1 cellular context compared by ENCODE assay signal in the genomic region with DNA sequence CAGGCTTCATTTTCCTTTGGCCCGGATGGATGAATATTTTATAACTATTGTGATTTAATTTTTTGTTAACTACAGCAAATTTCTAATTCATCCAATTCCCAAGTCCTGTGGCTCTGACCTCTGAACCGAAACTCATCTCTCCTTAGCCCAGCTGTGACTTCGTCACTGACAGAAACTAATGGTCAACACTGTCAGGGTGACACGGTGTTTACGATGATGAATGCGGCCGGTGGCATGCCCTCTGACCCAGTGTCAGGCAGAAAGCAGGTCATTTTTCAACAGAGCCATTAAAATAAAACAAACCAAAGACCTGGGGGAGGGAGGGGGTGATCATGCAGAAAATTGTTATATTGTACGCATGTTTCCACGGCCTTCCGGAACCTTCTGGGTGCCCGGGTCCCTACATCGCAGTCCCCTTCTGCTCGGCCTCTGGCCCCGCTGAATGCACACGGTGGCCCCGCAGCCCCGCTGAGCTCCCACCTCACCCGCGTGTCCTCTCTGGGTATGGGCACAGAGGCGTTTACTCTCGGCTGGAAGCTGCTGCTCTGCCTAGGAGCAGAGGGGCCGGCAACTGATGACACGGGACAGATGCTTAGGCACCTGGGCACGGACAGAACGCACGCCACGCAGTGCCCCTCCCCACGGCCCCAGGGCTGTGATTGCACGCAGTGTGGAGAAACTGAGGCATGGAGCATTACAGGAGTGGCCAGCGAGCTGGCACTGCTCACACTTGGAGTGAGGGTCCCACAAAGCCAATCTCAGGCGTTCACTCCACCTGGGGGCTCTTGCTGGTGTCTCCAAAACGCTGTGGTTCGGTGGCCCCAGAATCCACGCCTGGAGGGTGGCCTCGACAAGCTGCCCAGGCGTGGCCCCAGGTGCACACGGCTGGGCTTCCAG.
A peak's percentile ranks its signal among the peaks of the same experiment; 100 is the strongest.
TF ChIP-seq lines count a peak whose summit lies in the region.

No MANE protein-coding gene starts in this region.

TF ChIP-seq in HepG2, 621 proteins besides CTCF, POLR2A, EP300 and RAD21 (continued from another document and continues in another):
- TF ChIP-seq, protein P1, sequence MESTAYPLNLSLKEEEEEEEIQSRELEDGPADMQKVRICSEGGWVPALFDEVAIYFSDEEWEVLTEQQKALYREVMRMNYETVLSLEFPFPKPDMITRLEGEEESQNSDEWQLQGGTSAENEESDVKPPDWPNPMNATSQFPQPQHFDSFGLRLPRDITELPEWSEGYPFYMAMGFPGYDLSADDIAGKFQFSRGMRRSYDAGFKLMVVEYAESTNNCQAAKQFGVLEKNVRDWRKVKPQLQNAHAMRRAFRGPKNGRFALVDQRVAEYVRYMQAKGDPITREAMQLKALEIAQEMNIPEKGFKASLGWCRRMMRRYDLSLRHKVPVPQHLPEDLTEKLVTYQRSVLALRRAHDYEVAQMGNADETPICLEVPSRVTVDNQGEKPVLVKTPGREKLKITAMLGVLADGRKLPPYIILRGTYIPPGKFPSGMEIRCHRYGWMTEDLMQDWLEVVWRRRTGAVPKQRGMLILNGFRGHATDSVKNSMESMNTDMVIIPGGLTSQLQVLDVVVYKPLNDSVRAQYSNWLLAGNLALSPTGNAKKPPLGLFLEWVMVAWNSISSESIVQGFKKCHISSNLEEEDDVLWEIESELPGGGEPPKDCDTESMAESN (CRISPR knock-in tag; conservative IDR thresholded peaks at IDR 0.05), result no peak
- TF ChIP-seq MIXL1 (CRISPR knock-in tag; IDR thresholded peaks at IDR 0.05), result no peak
- TF ChIP-seq ZNF232 (CRISPR knock-in tag; IDR thresholded peaks at IDR 0.05; ENCODE audit: borderline replicate concordance), result no peak
- TF ChIP-seq ARNTL (CRISPR knock-in tag; IDR thresholded peaks at IDR 0.05), result no peak
- no peak for TF ChIP-seq NCOA5 (CRISPR knock-in tag; IDR thresholded peaks at IDR 0.05)
- TF ChIP-seq ZNF790 (CRISPR knock-in tag; IDR thresholded peaks at IDR 0.05; ENCODE audit: borderline replicate concordance), result no peak
- TF ChIP-seq ZNF512B (CRISPR knock-in tag; IDR thresholded peaks at IDR 0.05; ENCODE audit: borderline replicate concordance), result no peak
- peak; percentile 49; the same call in 1 of the 2 replicates for TF ChIP-seq MEIS1 (CRISPR knock-in tag; IDR thresholded peaks at IDR 0.05; ENCODE audit: borderline replicate concordance)
- TF ChIP-seq RARA (CRISPR knock-in tag; IDR thresholded peaks at IDR 0.05), result peak; percentile 56
- no peak for TF ChIP-seq ZNF275 (CRISPR knock-in tag; IDR thresholded peaks at IDR 0.05; ENCODE audit: borderline replicate concordance)
- no peak for TF ChIP-seq TBP (CRISPR knock-in tag; IDR thresholded peaks at IDR 0.05)
- TF ChIP-seq, protein P2, sequence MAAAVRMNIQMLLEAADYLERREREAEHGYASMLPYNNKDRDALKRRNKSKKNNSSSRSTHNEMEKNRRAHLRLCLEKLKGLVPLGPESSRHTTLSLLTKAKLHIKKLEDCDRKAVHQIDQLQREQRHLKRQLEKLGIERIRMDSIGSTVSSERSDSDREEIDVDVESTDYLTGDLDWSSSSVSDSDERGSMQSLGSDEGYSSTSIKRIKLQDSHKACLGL (CRISPR knock-in tag; IDR thresholded peaks at IDR 0.05), result peak; percentile 46; the same call in 1 of the 2 replicates
- TF ChIP-seq, protein P3, sequence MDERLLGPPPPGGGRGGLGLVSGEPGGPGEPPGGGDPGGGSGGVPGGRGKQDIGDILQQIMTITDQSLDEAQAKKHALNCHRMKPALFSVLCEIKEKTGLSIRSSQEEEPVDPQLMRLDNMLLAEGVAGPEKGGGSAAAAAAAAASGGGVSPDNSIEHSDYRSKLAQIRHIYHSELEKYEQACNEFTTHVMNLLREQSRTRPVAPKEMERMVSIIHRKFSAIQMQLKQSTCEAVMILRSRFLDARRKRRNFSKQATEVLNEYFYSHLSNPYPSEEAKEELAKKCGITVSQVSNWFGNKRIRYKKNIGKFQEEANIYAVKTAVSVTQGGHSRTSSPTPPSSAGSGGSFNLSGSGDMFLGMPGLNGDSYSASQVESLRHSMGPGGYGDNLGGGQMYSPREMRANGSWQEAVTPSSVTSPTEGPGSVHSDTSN (CRISPR knock-in tag; IDR thresholded peaks at IDR 0.05), result peak; percentile 34; the same call in 1 of the 2 replicates
- 0 out of 2 replicates have a peak, but pooled peaks have one; percentile 32 for TF ChIP-seq IKZF5 (CRISPR knock-in tag; IDR thresholded peaks at IDR 0.05)
- TF ChIP-seq, protein P4, sequence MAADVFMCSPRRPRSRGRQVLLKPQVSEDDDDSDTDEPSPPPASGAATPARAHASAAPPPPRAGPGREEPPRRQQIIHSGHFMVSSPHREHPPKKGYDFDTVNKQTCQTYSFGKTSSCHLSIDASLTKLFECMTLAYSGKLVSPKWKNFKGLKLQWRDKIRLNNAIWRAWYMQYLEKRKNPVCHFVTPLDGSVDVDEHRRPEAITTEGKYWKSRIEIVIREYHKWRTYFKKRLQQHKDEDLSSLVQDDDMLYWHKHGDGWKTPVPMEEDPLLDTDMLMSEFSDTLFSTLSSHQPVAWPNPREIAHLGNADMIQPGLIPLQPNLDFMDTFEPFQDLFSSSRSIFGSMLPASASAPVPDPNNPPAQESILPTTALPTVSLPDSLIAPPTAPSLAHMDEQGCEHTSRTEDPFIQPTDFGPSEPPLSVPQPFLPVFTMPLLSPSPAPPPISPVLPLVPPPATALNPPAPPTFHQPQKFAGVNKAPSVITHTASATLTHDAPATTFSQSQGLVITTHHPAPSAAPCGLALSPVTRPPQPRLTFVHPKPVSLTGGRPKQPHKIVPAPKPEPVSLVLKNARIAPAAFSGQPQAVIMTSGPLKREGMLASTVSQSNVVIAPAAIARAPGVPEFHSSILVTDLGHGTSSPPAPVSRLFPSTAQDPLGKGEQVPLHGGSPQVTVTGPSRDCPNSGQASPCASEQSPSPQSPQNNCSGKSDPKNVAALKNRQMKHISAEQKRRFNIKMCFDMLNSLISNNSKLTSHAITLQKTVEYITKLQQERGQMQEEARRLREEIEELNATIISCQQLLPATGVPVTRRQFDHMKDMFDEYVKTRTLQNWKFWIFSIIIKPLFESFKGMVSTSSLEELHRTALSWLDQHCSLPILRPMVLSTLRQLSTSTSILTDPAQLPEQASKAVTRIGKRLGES (CRISPR knock-in tag; IDR thresholded peaks at IDR 0.05; ENCODE audit: borderline replicate concordance), result no peak
- peak; percentile 55 for TF ChIP-seq NR2C2 (CRISPR knock-in tag; IDR thresholded peaks at IDR 0.05; ENCODE audit: borderline replicate concordance)
- no peak for TF ChIP-seq ZNF382 (CRISPR knock-in tag; IDR thresholded peaks at IDR 0.05; ENCODE audit: borderline replicate concordance)
- TF ChIP-seq MAFK (conservative IDR thresholded peaks at IDR 0.05 in 1 of 2, IDR thresholded peaks at IDR 0.05 in 1 of 2; ENCODE audit: low read length in 2 of 2), result peak in 1 of 2 experiments; percentile 67; a peak in 3 of 4 replicates
- TF ChIP-seq, protein P5, sequence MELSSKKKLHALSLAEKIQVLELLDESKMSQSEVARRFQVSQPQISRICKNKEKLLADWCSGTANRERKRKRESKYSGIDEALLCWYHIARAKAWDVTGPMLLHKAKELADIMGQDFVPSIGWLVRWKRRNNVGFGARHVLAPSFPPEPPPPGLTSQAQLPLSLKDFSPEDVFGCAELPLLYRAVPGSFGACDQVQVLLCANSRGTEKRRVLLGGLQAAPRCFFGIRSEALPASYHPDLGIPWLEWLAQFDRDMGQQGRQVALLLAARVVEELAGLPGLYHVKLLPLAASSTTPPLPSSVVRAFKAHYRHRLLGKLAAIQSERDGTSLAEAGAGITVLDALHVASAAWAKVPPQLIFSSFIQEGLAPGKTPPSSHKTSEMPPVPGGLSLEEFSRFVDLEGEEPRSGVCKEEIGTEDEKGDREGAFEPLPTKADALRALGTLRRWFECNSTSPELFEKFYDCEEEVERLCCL (CRISPR knock-in tag; IDR thresholded peaks at IDR 0.05; ENCODE audit: borderline replicate concordance), result no peak
- TF ChIP-seq, protein P6, sequence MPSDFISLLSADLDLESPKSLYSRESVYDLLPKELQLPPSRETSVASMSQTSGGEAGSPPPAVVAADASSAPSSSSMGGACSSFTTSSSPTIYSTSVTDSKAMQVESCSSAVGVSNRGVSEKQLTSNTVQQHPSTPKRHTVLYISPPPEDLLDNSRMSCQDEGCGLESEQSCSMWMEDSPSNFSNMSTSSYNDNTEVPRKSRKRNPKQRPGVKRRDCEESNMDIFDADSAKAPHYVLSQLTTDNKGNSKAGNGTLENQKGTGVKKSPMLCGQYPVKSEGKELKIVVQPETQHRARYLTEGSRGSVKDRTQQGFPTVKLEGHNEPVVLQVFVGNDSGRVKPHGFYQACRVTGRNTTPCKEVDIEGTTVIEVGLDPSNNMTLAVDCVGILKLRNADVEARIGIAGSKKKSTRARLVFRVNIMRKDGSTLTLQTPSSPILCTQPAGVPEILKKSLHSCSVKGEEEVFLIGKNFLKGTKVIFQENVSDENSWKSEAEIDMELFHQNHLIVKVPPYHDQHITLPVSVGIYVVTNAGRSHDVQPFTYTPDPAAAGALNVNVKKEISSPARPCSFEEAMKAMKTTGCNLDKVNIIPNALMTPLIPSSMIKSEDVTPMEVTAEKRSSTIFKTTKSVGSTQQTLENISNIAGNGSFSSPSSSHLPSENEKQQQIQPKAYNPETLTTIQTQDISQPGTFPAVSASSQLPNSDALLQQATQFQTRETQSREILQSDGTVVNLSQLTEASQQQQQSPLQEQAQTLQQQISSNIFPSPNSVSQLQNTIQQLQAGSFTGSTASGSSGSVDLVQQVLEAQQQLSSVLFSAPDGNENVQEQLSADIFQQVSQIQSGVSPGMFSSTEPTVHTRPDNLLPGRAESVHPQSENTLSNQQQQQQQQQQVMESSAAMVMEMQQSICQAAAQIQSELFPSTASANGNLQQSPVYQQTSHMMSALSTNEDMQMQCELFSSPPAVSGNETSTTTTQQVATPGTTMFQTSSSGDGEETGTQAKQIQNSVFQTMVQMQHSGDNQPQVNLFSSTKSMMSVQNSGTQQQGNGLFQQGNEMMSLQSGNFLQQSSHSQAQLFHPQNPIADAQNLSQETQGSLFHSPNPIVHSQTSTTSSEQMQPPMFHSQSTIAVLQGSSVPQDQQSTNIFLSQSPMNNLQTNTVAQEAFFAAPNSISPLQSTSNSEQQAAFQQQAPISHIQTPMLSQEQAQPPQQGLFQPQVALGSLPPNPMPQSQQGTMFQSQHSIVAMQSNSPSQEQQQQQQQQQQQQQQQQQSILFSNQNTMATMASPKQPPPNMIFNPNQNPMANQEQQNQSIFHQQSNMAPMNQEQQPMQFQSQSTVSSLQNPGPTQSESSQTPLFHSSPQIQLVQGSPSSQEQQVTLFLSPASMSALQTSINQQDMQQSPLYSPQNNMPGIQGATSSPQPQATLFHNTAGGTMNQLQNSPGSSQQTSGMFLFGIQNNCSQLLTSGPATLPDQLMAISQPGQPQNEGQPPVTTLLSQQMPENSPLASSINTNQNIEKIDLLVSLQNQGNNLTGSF (CRISPR knock-in tag; IDR thresholded peaks at IDR 0.05), result no peak
- no peak for TF ChIP-seq ZNF124 (CRISPR knock-in tag; IDR thresholded peaks at IDR 0.05)
- TF ChIP-seq, protein P7, sequence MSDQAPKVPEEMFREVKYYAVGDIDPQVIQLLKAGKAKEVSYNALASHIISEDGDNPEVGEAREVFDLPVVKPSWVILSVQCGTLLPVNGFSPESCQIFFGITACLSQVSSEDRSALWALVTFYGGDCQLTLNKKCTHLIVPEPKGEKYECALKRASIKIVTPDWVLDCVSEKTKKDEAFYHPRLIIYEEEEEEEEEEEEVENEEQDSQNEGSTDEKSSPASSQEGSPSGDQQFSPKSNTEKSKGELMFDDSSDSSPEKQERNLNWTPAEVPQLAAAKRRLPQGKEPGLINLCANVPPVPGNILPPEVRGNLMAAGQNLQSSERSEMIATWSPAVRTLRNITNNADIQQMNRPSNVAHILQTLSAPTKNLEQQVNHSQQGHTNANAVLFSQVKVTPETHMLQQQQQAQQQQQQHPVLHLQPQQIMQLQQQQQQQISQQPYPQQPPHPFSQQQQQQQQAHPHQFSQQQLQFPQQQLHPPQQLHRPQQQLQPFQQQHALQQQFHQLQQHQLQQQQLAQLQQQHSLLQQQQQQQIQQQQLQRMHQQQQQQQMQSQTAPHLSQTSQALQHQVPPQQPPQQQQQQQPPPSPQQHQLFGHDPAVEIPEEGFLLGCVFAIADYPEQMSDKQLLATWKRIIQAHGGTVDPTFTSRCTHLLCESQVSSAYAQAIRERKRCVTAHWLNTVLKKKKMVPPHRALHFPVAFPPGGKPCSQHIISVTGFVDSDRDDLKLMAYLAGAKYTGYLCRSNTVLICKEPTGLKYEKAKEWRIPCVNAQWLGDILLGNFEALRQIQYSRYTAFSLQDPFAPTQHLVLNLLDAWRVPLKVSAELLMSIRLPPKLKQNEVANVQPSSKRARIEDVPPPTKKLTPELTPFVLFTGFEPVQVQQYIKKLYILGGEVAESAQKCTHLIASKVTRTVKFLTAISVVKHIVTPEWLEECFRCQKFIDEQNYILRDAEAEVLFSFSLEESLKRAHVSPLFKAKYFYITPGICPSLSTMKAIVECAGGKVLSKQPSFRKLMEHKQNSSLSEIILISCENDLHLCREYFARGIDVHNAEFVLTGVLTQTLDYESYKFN (CRISPR knock-in tag; conservative IDR thresholded peaks at IDR 0.05), result peak; percentile 42
